17 cellular contexts compared by ENCODE assay signal in genomic region chr14:26531894-26532293, GRCh38.
A peak's percentile ranks its signal among the peaks of the same experiment; 100 is the strongest.
DNase-seq lines count a peak whose midpoint lies in the region; ATAC-seq, FAIRE-seq and TF ChIP-seq lines count a peak whose summit lies in the region.
"Had no signal": no experiment of that assay in that cellular context is flagged by ENCODE, and none has a peak within 500 bp of the region (broad histone marks: within the 10 kb centered on the region; RNA-seq: fewer than 3 reads in every experiment).

No MANE protein-coding gene starts in this region.

- in situ Hi-C loops in brain microvascular endothelial cell (cut with HindIII; ENCODE audit: low pct_ligation_motif_present, low sequenced_read_pairs) = no loop called here

- peak; percentile 46 for TF ChIP-seq CTCF in brain microvascular endothelial cell (IDR thresholded peaks at IDR 0.05; ENCODE audit: low read depth, low read length, missing control alignments)

- no peaks in the 10 kb centered on the region for H3K27me3 ChIP-seq in brain microvascular endothelial cell (replicated peaks)

- H3K36me3 ChIP-seq in brain microvascular endothelial cell (replicated peaks) = no peaks in the 10 kb centered on the region

- H3K27ac ChIP-seq in brain microvascular endothelial cell = no peak overlapping the region

- peak; percentile 3 for DNase-seq in AG08396 (ENCODE audit: low spot score)
- DNase-seq in HTR-8/SVneo (ENCODE audit: insufficient read length, low spot score) = peak; percentile 59
- peak; percentile 24 for DNase-seq in brain microvascular endothelial cell
- DNase-seq in iris pigment epithelial cell (ENCODE audit: low read depth) = peak; percentile 79
- DNase-seq in NCI-H345 treated with DMSO at 0.1 percent for 48 hours (lab: John Stamatoyannopoulos, UW; ENCODE audit: unreplicated experiment) = no peak
- no peak for DNase-seq in stimulated activated CD4-positive, alpha-beta T cell treated with anti-CD3 and anti-CD28 coated beads, Interleukin-4, amount 100 ng/mL, for 1 hour
- no peak for DNase-seq in SKM-1 treated with dmso at 0.1 percent for 144 hours (lab: John Stamatoyannopoulos, UW; ENCODE audit: unreplicated experiment)
- DNase-seq: activated gamma-delta T cell; CD4-positive, alpha-beta T cell; foreskin melanocyte; islet precursor cell; mucosa of descending colon; NCI-H1092; NCI-H446 treated with DMSO at 0.1 percent for 48 hours; stimulated activated CD4-positive, alpha-beta T cell treated with anti-CD3 and anti-CD28 coated beads, Interleukin-2, amount 100 ng/mL, for 24 hours; T1000 had no signal

- H3K4me3 ChIP-seq in brain microvascular endothelial cell (ENCODE audit: low read depth, low read length) = no peak overlapping the region
- H3K4me3 ChIP-seq: mucosa of descending colon had no signal

- no peak for ATAC-seq in HG03196 (IDR thresholded peaks at IDR 0.05; ENCODE audit: unreplicated experiment)
- ATAC-seq: mucosa of descending colon had no signal

- FAIRE-seq in HTR-8/SVneo (lab: Jason Lieb, UNC) = no peak

Comparison
In these comparisons a context has a peak if more than half of its experiments do, and no peak if none do; other contexts are left out.
1. DNase-seq: peak in AG08396 (single experiment), HTR-8/SVneo (single experiment), brain microvascular endothelial cell (single experiment) and iris pigment epithelial cell (single experiment); none in NCI-H345 treated with DMSO at 0.1 percent for 48 hours (single experiment), stimulated activated CD4-positive, alpha-beta T cell treated with anti-CD3 and anti-CD28 coated beads, Interleukin-4, amount 100 ng/mL, for 1 hour (single experiment) and SKM-1 treated with dmso at 0.1 percent for 144 hours (single experiment).